19 cellular contexts compared by ENCODE assay signal in the genomic region with DNA sequence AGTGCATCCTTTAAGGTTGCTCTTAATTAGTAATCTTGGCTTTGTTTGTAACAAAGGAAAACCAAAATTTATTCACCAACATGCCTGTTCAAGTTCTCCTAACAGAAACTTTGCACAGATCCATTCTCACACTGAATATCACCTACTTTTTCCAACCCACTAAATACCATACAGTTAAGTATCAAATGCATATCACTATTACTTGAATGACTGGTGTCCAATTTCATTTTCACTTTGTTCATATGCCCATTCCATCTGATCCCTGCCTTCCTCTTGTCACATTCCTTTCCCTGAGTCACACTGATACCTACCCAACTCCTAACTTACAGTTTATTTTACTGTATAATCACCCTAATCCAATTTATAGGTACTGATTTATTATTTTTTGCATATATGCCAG.
DNase-seq lines count a peak whose midpoint lies in the region; FAIRE-seq and TF ChIP-seq lines count a peak whose summit lies in the region.
"Had no signal": no experiment of that assay in that cellular context is flagged by ENCODE, and none has a peak within 500 bp of the region (broad histone marks: within the 10 kb centered on the region; RNA-seq: fewer than 3 reads in every experiment).

No MANE protein-coding gene starts in this region.

- no peaks in the 10 kb centered on the region for H3K9me3 Mint-ChIP-seq in activated naive CD4-positive, alpha-beta T cell treated with anti-CD3 and anti-CD28 coated beads, Interleukin-2, amount 50 U/mL, for 24 hours
- H3K9me3 Mint-ChIP-seq in stimulated activated naive CD8-positive, alpha-beta T cell treated with anti-CD3 and anti-CD28 coated beads, Interleukin-15, Interleukin-2, amounts not matched to agents 100 ng/mL and 50 ng/mL, for 24 hours: no peaks in the 10 kb centered on the region
- H3K9me3 Mint-ChIP-seq: CD4-positive, alpha-beta T cell had no signal

- H3K4me3 ChIP-seq in bronchial epithelial cell (ENCODE audit: low read depth, low read length): no peak overlapping the region
- H3K4me3 ChIP-seq: dorsolateral prefrontal cortex, HAP-1, lower lobe of right lung, ovary had no signal

- no peak overlapping the region for H3K27ac ChIP-seq in caudate nucleus (ENCODE audit: low read depth, low read length)
- H3K27ac ChIP-seq: dorsolateral prefrontal cortex, lower lobe of right lung, ovary had no signal

- no peak for DNase-seq in activated naive CD4-positive, alpha-beta T cell (lab: John Stamatoyannopoulos, UW)
- DNase-seq in NCI-H524 (lab: John Stamatoyannopoulos, UW) (peak; percentile 4 to 76), bronchial epithelial cell (ENCODE audit: low read depth) (peak; percentile 54), retina (no peak), NCI-H446 (lab: John Stamatoyannopoulos, UW) (no peak), caudate nucleus (lab: John Stamatoyannopoulos, UW) (no peak)
- DNase-seq: activated CD4-positive, alpha-beta T cell treated with anti-CD3 and anti-CD28 coated beads for 48 hours; activated naive CD4-positive, alpha-beta T cell treated with anti-CD3 and anti-CD28 coated beads, Interleukin-2, amount 50 U/mL, for 16 hours; CD4-positive, alpha-beta T cell; dorsolateral prefrontal cortex; KG1; lower lobe of right lung; NCI-H1092; ovary; RPMI8226; stimulated activated CD4-positive, alpha-beta T cell treated with anti-CD3 and anti-CD28 coated beads, Interleukin-1b, Interleukin-23, amount 100 ng/mL, for 48 hours had no signal

- H3K27me3 Mint-ChIP-seq in activated naive CD4-positive, alpha-beta T cell treated with anti-CD3 and anti-CD28 coated beads, Interleukin-2, amount 50 U/mL, for 24 hours: no peaks in the 10 kb centered on the region
- H3K27me3 Mint-ChIP-seq in stimulated activated naive CD8-positive, alpha-beta T cell treated with anti-CD3 and anti-CD28 coated beads, Interleukin-15, Interleukin-2, amounts not matched to agents 100 ng/mL and 50 ng/mL, for 24 hours: no peaks in the 10 kb centered on the region
- H3K27me3 Mint-ChIP-seq: CD4-positive, alpha-beta T cell had no signal

- H3K36me3 Mint-ChIP-seq in activated naive CD4-positive, alpha-beta T cell treated with anti-CD3 and anti-CD28 coated beads, Interleukin-2, amount 50 U/mL, for 24 hours: peaks cover 24% of the 10 kb centered on the region
- H3K36me3 Mint-ChIP-seq in stimulated activated naive CD8-positive, alpha-beta T cell treated with anti-CD3 and anti-CD28 coated beads, Interleukin-15, Interleukin-2, amounts not matched to agents 100 ng/mL and 50 ng/mL, for 24 hours (ENCODE audit: low read depth): peaks cover 35% of the 10 kb centered on the region

- FAIRE-seq in bronchial epithelial cell (lab: Jason Lieb, UNC): no peak

- H3K27me3 ChIP-seq in bronchial epithelial cell (ENCODE audit: control insufficient read depth, insufficient read depth, low read length): no peaks in the 10 kb centered on the region
- H3K27me3 ChIP-seq: dorsolateral prefrontal cortex, ovary had no signal

- H3K27ac Mint-ChIP-seq in activated naive CD4-positive, alpha-beta T cell treated with anti-CD3 and anti-CD28 coated beads, Interleukin-2, amount 50 U/mL, for 24 hours: peak overlapping the region; percentile 63
- H3K27ac Mint-ChIP-seq in stimulated activated naive CD8-positive, alpha-beta T cell treated with anti-CD3 and anti-CD28 coated beads, Interleukin-15, Interleukin-2, amounts not matched to agents 100 ng/mL and 50 ng/mL, for 24 hours: peak overlapping the region; percentile 64
- H3K27ac Mint-ChIP-seq: CD4-positive, alpha-beta T cell had no signal

- no peaks in the 10 kb centered on the region for H3K36me3 ChIP-seq in bronchial epithelial cell (ENCODE audit: control insufficient read depth, insufficient read depth, low read length)
- H3K36me3 ChIP-seq: HAP-1, lower lobe of right lung, ovary had no signal

- H3K4me3 Mint-ChIP-seq in activated naive CD4-positive, alpha-beta T cell treated with anti-CD3 and anti-CD28 coated beads, Interleukin-2, amount 50 U/mL, for 24 hours: no peak overlapping the region
- H3K4me3 Mint-ChIP-seq in stimulated activated naive CD8-positive, alpha-beta T cell treated with anti-CD3 and anti-CD28 coated beads, Interleukin-15, Interleukin-2, amounts not matched to agents 100 ng/mL and 50 ng/mL, for 24 hours: no peak overlapping the region
- H3K4me3 Mint-ChIP-seq: CD4-positive, alpha-beta T cell had no signal

- TF ChIP-seq CTCF in bronchial epithelial cell (IDR thresholded peaks at IDR 0.05; ENCODE audit: insufficient read depth, low read length, severe bottlenecking): no peak

- peaks cover 17% of the 10 kb centered on the region for H3K4me1 Mint-ChIP-seq in activated naive CD4-positive, alpha-beta T cell treated with anti-CD3 and anti-CD28 coated beads, Interleukin-2, amount 50 U/mL, for 24 hours
- peaks cover 17% of the 10 kb centered on the region for H3K4me1 Mint-ChIP-seq in stimulated activated naive CD8-positive, alpha-beta T cell treated with anti-CD3 and anti-CD28 coated beads, Interleukin-15, Interleukin-2, amounts not matched to agents 100 ng/mL and 50 ng/mL, for 24 hours (ENCODE audit: low read depth)

Comparison
In these comparisons a context has a peak if more than half of its experiments do, and no peak if none do; other contexts are left out.
1. DNase-seq: peak in NCI-H524 (2 of 2) and bronchial epithelial cell (single experiment); none in activated naive CD4-positive, alpha-beta T cell (0 of 4), retina (single experiment), NCI-H446 (0 of 2) and caudate nucleus (0 of 61).